ENCODE assay signal across 9 cellular contexts in genomic region chr11:117985953-117986887, GRCh38. TPM values are rescaled to one million over a fixed set of nuclear protein-coding genes. Genes with fewer than 3 reads are reported as not detected.
DNase-seq lines count a peak whose midpoint lies in the region; ATAC-seq and TF ChIP-seq lines count a peak whose summit lies in the region.
"Had no signal": no experiment of that assay in that cellular context is flagged by ENCODE, and none has a peak within 500 bp of the region (broad histone marks: within the 10 kb centered on the region; RNA-seq: fewer than 3 reads in every experiment).

Gene IL10RA (plus strand): TSS chr11:117986394. CDS start chr11:117986468, 74 bp downstream.

- intact Hi-C loops in Caco-2 (cut with micrococcal nuclease; ENCODE audit: unreplicated experiment) (loop anchor here (5.0 kb wide), 1 partner anchor 66 kb away; no protein-coding TSS in a partner anchor), left cardiac atrium (cut with DNase I) (no loop called here), posterior vena cava (cut with DNase I) (no loop called here), upper lobe of right lung (cut with DNase I) (no loop called here)

- H3K4me3 ChIP-seq in Caco-2 (ENCODE audit: low read depth, low read length), result peak within 1 kb of the TSS; percentile 74
- peak within 1 kb of the TSS; percentile 49 for H3K4me3 ChIP-seq in upper lobe of right lung

- ATAC-seq in GM19351 (IDR thresholded peaks at IDR 0.05; ENCODE audit: unreplicated experiment), result peak; percentile 88
- ATAC-seq in HG03558 (IDR thresholded peaks at IDR 0.05; ENCODE audit: extremely low read depth, unreplicated experiment), result peak; percentile 60
- peak; percentile 98 for ATAC-seq in left cardiac atrium
- peak; percentile 97 for ATAC-seq in upper lobe of right lung

- no peaks in the 10 kb centered on the region for H3K9me3 Mint-ChIP-seq in Caco-2 (ENCODE audit: unreplicated experiment)

- POLR2A ChIA-PET in Caco-2 (lab: Charles Lee), result interaction anchor here (0.6 to 1.5 kb wide), 3 partner anchors 14 to 56 kb away, joined by 3 read pairs; no protein-coding TSS in a partner anchor

- peaks cover 19% of the 10 kb centered on the region for H3K4me1 Mint-ChIP-seq in Caco-2 (ENCODE audit: low read depth, unreplicated experiment)

- CTCF ChIA-PET in Caco-2 (lab: Charles Lee), result interaction anchor here (0.6 to 1.4 kb wide), 7 partner anchors 15 to 667 kb away, joined by 3 to 7 read pairs (median 4); no protein-coding TSS in a partner anchor

- DNase-seq in Caco-2, result peak; percentile 87 to 95
- DNase-seq in activated naive CD4-positive, alpha-beta T cell treated with anti-CD3 and anti-CD28 coated beads, Interleukin-2, amount 50 U/mL, for 16 hours, result peak; percentile 79
- DNase-seq in left cardiac atrium, result peak; percentile 87
- DNase-seq in posterior vena cava (ENCODE audit: low spot score), result peak; percentile 96
- peak; percentile 94 for DNase-seq in upper lobe of right lung

- peaks cover 6% of the 10 kb centered on the region for H3K36me3 Mint-ChIP-seq in Caco-2 (ENCODE audit: insufficient read depth, unreplicated experiment)

- peak within 1 kb of the TSS; percentile 76 for H3K27ac ChIP-seq in upper lobe of right lung

- H3K36me3 ChIP-seq in Caco-2 (ENCODE audit: control insufficient read depth, insufficient read depth, low read length) (no peaks in the 10 kb centered on the region), upper lobe of right lung (peaks cover 4% of the 10 kb centered on the region)

- H3K4me3 Mint-ChIP-seq in Caco-2 (ENCODE audit: unreplicated experiment), result peak within 1 kb of the TSS; percentile 60

- TF ChIP-seq POLR2A in Raji (IDR thresholded peaks at IDR 0.05; ENCODE audit: insufficient read depth, low read depth, low read length), result peak; percentile 97

- TF ChIP-seq CTCF in Caco-2 (IDR thresholded peaks at IDR 0.05; ENCODE audit: insufficient read depth in 1 of 2, low read depth in 1 of 2, low read length in 1 of 2, severe bottlenecking in 1 of 2, unreplicated experiment in 1 of 2), result no peak
- no peak for TF ChIP-seq CTCF in upper lobe of right lung (IDR thresholded peaks at IDR 0.05)

- peaks cover 18% of the 10 kb centered on the region for H3K27me3 Mint-ChIP-seq in Caco-2 (ENCODE audit: insufficient read depth, unreplicated experiment)

- H3K27ac Mint-ChIP-seq in Caco-2 (ENCODE audit: unreplicated experiment), result peak within 1 kb of the TSS; percentile 48

- H3K9me3 ChIP-seq in Caco-2 (no peaks in the 10 kb centered on the region), upper lobe of right lung (no peaks in the 10 kb centered on the region)

- no TSS peak for BruUV-seq in Caco-2 (replicated peaks; lab: Mats Ljungman, UMichigan)

- H3K4me1 ChIP-seq in Caco-2, result peaks cover 17% of the 10 kb centered on the region
- H3K4me1 ChIP-seq in upper lobe of right lung, result no peaks in the 10 kb centered on the region

- H3K27me3 ChIP-seq in Caco-2 (replicated peaks; ENCODE audit: control insufficient read depth, insufficient read depth, low read length), result peaks cover 3% of the 10 kb centered on the region; the same call in 1 of the 2 replicates
- no peaks in the 10 kb centered on the region for H3K27me3 ChIP-seq in upper lobe of right lung

RNA-seq across cellular contexts. Expression of gene IL10RA, which starts in this region (rescaled TPM):
- total RNA-seq in Caco-2 (2022) (0.65 and 1.6 TPM in 2 replicates), left cardiac atrium (10 to 100 TPM in 1 of 2 donors, 1 to 10 TPM in 1; 8.2 to 17.6 TPM), posterior vena cava (10 to 100 TPM; 12.1 to 28.3 TPM), upper lobe of right lung (33.8 TPM)
- total RNA-seq: myocyte had no signal

Comparison
In these comparisons a context has a peak if more than half of its experiments do, and no peak if none do; other contexts are left out.
1. Peak in every context shown above with its lines: DNase-seq, ATAC-seq, H3K4me3 ChIP-seq and H3K27ac ChIP-seq.